Comparison of ENCODE assay signal across 1 cellular context in genomic region chr11:8337396-8337795, GRCh38.
TF ChIP-seq lines count a peak whose summit lies in the region.

No MANE protein-coding gene starts in this region.

TF ChIP-seq in GM23338, 12 proteins besides CTCF, POLR2A, EP300 and RAD21:
- TF ChIP-seq ZNF462 (CRISPR knock-in tag; IDR thresholded peaks at IDR 0.05): no peak
- TF ChIP-seq STAT1 (IDR thresholded peaks at IDR 0.05; ENCODE audit: unreplicated experiment): no peak
- TF ChIP-seq REST (IDR thresholded peaks at IDR 0.05; ENCODE audit: unreplicated experiment): no peak
- TF ChIP-seq EZH2phosphoT487 (IDR thresholded peaks at IDR 0.05; ENCODE audit: unreplicated experiment): no peak
- no peak for TF ChIP-seq ETS1 (IDR thresholded peaks at IDR 0.05)
- no peak for TF ChIP-seq NANOG (IDR thresholded peaks at IDR 0.05; ENCODE audit: borderline replicate concordance)
- no peak for TF ChIP-seq CREB1 (CRISPR knock-in tag; IDR thresholded peaks at IDR 0.05; ENCODE audit: low read depth)
- TF ChIP-seq JUNB (IDR thresholded peaks at IDR 0.05; ENCODE audit: unreplicated experiment): no peak
- TF ChIP-seq POLR2AphosphoS5 (IDR thresholded peaks at IDR 0.05; ENCODE audit: low read depth): no peak
- no peak for TF ChIP-seq ZNF331 (CRISPR knock-in tag; IDR thresholded peaks at IDR 0.05; ENCODE audit: low read depth)
- no peak for TF ChIP-seq ZNF114 (CRISPR knock-in tag; IDR thresholded peaks at IDR 0.05)
- no peak for TF ChIP-seq EZH2 (IDR thresholded peaks at IDR 0.05; ENCODE audit: low read depth, unreplicated experiment)
TF ChIP-seq in GM23338: peak in this region for 0.
